2 cellular contexts compared by ENCODE assay signal in genomic region chr9:136587944-136588662, GRCh38.
TF ChIP-seq lines count a peak whose summit lies in the region.

No MANE protein-coding gene starts in this region.

TF ChIP-seq in IMR-90, 13 proteins besides CTCF, POLR2A, EP300 and RAD21:
- no peak for TF ChIP-seq RCOR1 (IDR thresholded peaks at IDR 0.05; ENCODE audit: insufficient replicate concordance, low read length)
- TF ChIP-seq USF2 (IDR thresholded peaks at IDR 0.05; ENCODE audit: low read depth, low read length): no peak
- no peak for TF ChIP-seq MAZ (IDR thresholded peaks at IDR 0.05; ENCODE audit: borderline replicate concordance, low read depth, low read length)
- no peak for TF ChIP-seq NFE2L2 (IDR thresholded peaks at IDR 0.05; ENCODE audit: low read depth, low read length)

TF ChIP-seq in K562, 482 proteins besides CTCF, POLR2A, EP300 and RAD21 (continues in another document):
- TF ChIP-seq JUND (IDR thresholded peaks at IDR 0.05; ENCODE audit: borderline replicate concordance, low read depth, low read length): no peak; the same call in 1 of the 2 replicates
- no peak for TF ChIP-seq JUND (tag; IDR thresholded peaks at IDR 0.05; ENCODE audit: borderline replicate concordance, low read depth, low read length)
- no peak for TF ChIP-seq ZFP30 (CRISPR knock-in tag; IDR thresholded peaks at IDR 0.05; ENCODE audit: borderline replicate concordance)
- peak; percentile 51; the same call in 1 of the 2 replicates for TF ChIP-seq ZC3H4 (CRISPR knock-in tag; IDR thresholded peaks at IDR 0.05; ENCODE audit: borderline replicate concordance)
- TF ChIP-seq GABPB2 (CRISPR knock-in tag; conservative IDR thresholded peaks at IDR 0.05): no peak
- TF ChIP-seq BHLHE40 (IDR thresholded peaks at IDR 0.05; ENCODE audit: low read length): no peak
- no peak for TF ChIP-seq HDAC8 (tag; IDR thresholded peaks at IDR 0.05)
- TF ChIP-seq ZNF134 (CRISPR knock-in tag; conservative IDR thresholded peaks at IDR 0.05): no peak
- no peak for TF ChIP-seq GTF2A2 (tag; IDR thresholded peaks at IDR 0.05)
- TF ChIP-seq SIX5 (IDR thresholded peaks at IDR 0.05; ENCODE audit: borderline replicate concordance in 1 of 2, insufficient read depth in 1 of 2, low read depth in 1 of 2, low read length in 2 of 2): no peak
- TF ChIP-seq ETS1 (conservative IDR thresholded peaks at IDR 0.05; ENCODE audit: control insufficient read depth, low read depth, low read length): no peak
- no peak for TF ChIP-seq TFAP4 (CRISPR knock-in tag; IDR thresholded peaks at IDR 0.05; ENCODE audit: borderline replicate concordance)
- no peak for TF ChIP-seq KAT8 (IDR thresholded peaks at IDR 0.05; ENCODE audit: low read depth)
- TF ChIP-seq SIN3A (IDR thresholded peaks at IDR 0.05; ENCODE audit: borderline replicate concordance in 2 of 2, control insufficient read depth in 1 of 2, low read depth in 2 of 2, low read length in 2 of 2): no peak
- TF ChIP-seq TBL1XR1 (IDR thresholded peaks at IDR 0.05; ENCODE audit: low read length in 2 of 2): no peak
- no peak for TF ChIP-seq SMAD1 (IDR thresholded peaks at IDR 0.05; ENCODE audit: low read depth, low read length, partially characterized antibody)
- TF ChIP-seq POLR3G (IDR thresholded peaks at IDR 0.05; ENCODE audit: extremely low read depth, insufficient read length, insufficient replicate concordance): no peak
- no peak for TF ChIP-seq PCBP1 (IDR thresholded peaks at IDR 0.05; ENCODE audit: low read depth, low read length, poor library complexity, severe bottlenecking)
- no peak for TF ChIP-seq SRF (CRISPR knock-in tag; IDR thresholded peaks at IDR 0.05)
- peak; percentile 47 for TF ChIP-seq NEUROD1 (IDR thresholded peaks at IDR 0.05; ENCODE audit: borderline replicate concordance, low read depth, low read length, partially characterized antibody)
- TF ChIP-seq BRD9 (IDR thresholded peaks at IDR 0.05; ENCODE audit: low read depth, partially characterized antibody): no peak
- no peak for TF ChIP-seq POLR3A (IDR thresholded peaks at IDR 0.05; ENCODE audit: borderline replicate concordance, extremely low read depth, insufficient read depth, insufficient read length)
- no peak for TF ChIP-seq ZNF316 (IDR thresholded peaks at IDR 0.05)
- TF ChIP-seq NRF1 (conservative IDR thresholded peaks at IDR 0.05 in 1 of 2, IDR thresholded peaks at IDR 0.05 in 1 of 2): no peak
- TF ChIP-seq ESRRB (CRISPR knock-in tag; IDR thresholded peaks at IDR 0.05; ENCODE audit: borderline replicate concordance): no peak
- TF ChIP-seq RBM15 (IDR thresholded peaks at IDR 0.05; ENCODE audit: insufficient read depth, low read length): no peak
- no peak for TF ChIP-seq HEY1 (CRISPR knock-in tag; IDR thresholded peaks at IDR 0.05; ENCODE audit: borderline replicate concordance)
- TF ChIP-seq BRD4 (IDR thresholded peaks at IDR 0.05): no peak
- no peak for TF ChIP-seq ZNF280B (CRISPR knock-in tag; IDR thresholded peaks at IDR 0.05)
- TF ChIP-seq PHB (CRISPR knock-in tag; IDR thresholded peaks at IDR 0.05): no peak
- no peak for TF ChIP-seq SMARCB1 (IDR thresholded peaks at IDR 0.05; ENCODE audit: insufficient read length, low read depth)
- no peak for TF ChIP-seq PATZ1 (CRISPR knock-in tag; IDR thresholded peaks at IDR 0.05; ENCODE audit: borderline replicate concordance)
- TF ChIP-seq ATF6 (CRISPR knock-in tag; IDR thresholded peaks at IDR 0.05): no peak
- no peak for TF ChIP-seq CGGBP1 (CRISPR knock-in tag; IDR thresholded peaks at IDR 0.05)
- no peak for TF ChIP-seq C11orf30 (IDR thresholded peaks at IDR 0.05; ENCODE audit: low read depth)
- no peak for TF ChIP-seq FIP1L1 (IDR thresholded peaks at IDR 0.05; ENCODE audit: low read depth, low read length, poor library complexity, severe bottlenecking)
- peak; percentile 71 for TF ChIP-seq ETV5 (CRISPR knock-in tag; IDR thresholded peaks at IDR 0.05; ENCODE audit: low read depth)
- no peak for TF ChIP-seq ZNF695 (CRISPR knock-in tag; IDR thresholded peaks at IDR 0.05)
- TF ChIP-seq TCFL5 (CRISPR knock-in tag; conservative IDR thresholded peaks at IDR 0.05): no peak
- no peak for TF ChIP-seq ZNF436 (CRISPR knock-in tag; IDR thresholded peaks at IDR 0.05)
- TF ChIP-seq TCF3 (CRISPR knock-in tag; IDR thresholded peaks at IDR 0.05): no peak
- TF ChIP-seq ZNF347 (CRISPR knock-in tag; IDR thresholded peaks at IDR 0.05; ENCODE audit: low read depth): no peak
- no peak for TF ChIP-seq ZNF354B (CRISPR knock-in tag; IDR thresholded peaks at IDR 0.05)
- TF ChIP-seq MED1 (CRISPR knock-in tag; IDR thresholded peaks at IDR 0.05; ENCODE audit: borderline replicate concordance): no peak
- TF ChIP-seq TEAD2 (tag; IDR thresholded peaks at IDR 0.05): no peak
- peak; percentile 71; the same call in 1 of the 2 replicates for TF ChIP-seq ZNF740 (CRISPR knock-in tag; IDR thresholded peaks at IDR 0.05)
- peak in 1 of 2 experiments; percentile 66; a peak in 1 of 4 replicates for TF ChIP-seq ZNF740 (tag; IDR thresholded peaks at IDR 0.05)
- no peak for TF ChIP-seq LEF1 (IDR thresholded peaks at IDR 0.05)
- no peak for TF ChIP-seq NFE2L1 (tag; IDR thresholded peaks at IDR 0.05; ENCODE audit: borderline replicate concordance, low read depth)
- no peak for TF ChIP-seq NFIX (CRISPR knock-in tag; IDR thresholded peaks at IDR 0.05; ENCODE audit: low read depth)
- TF ChIP-seq MTA3 (IDR thresholded peaks at IDR 0.05; ENCODE audit: borderline replicate concordance): no peak
- no peak for TF ChIP-seq SMAD2 (IDR thresholded peaks at IDR 0.05; ENCODE audit: low read depth, low read length)
- no peak for TF ChIP-seq IFI16 (CRISPR knock-in tag; IDR thresholded peaks at IDR 0.05)
- no peak for TF ChIP-seq BCOR (IDR thresholded peaks at IDR 0.05)
- no peak for TF ChIP-seq NR2C2 (CRISPR knock-in tag; IDR thresholded peaks at IDR 0.05)
- peak; percentile 25; the same call in 1 of the 2 replicates for TF ChIP-seq NR2C2 (tag; IDR thresholded peaks at IDR 0.05)
- no peak for TF ChIP-seq SNAPC5 (CRISPR knock-in tag; IDR thresholded peaks at IDR 0.05)
- 0 out of 2 replicates have a peak, but pooled peaks have one; percentile 45 for TF ChIP-seq ETV1 (tag; conservative IDR thresholded peaks at IDR 0.05; ENCODE audit: low read depth)
- TF ChIP-seq FOXA3 (CRISPR knock-in tag; conservative IDR thresholded peaks at IDR 0.05 in 1 of 2, IDR thresholded peaks at IDR 0.05 in 1 of 2): no peak
- no peak for TF ChIP-seq TAF7 (tag; IDR thresholded peaks at IDR 0.05)
- TF ChIP-seq GMEB1 (CRISPR knock-in tag; IDR thresholded peaks at IDR 0.05): no peak
- no peak for TF ChIP-seq ZNF785 (CRISPR knock-in tag; IDR thresholded peaks at IDR 0.05)
- no peak for TF ChIP-seq ATF1 (CRISPR knock-in tag; IDR thresholded peaks at IDR 0.05)
- no peak for TF ChIP-seq ATF1 (tag; IDR thresholded peaks at IDR 0.05)
- TF ChIP-seq THRAP3 (IDR thresholded peaks at IDR 0.05; ENCODE audit: borderline replicate concordance): no peak
- TF ChIP-seq THRB (CRISPR knock-in tag; conservative IDR thresholded peaks at IDR 0.05): no peak
